In the genomic region with DNA sequence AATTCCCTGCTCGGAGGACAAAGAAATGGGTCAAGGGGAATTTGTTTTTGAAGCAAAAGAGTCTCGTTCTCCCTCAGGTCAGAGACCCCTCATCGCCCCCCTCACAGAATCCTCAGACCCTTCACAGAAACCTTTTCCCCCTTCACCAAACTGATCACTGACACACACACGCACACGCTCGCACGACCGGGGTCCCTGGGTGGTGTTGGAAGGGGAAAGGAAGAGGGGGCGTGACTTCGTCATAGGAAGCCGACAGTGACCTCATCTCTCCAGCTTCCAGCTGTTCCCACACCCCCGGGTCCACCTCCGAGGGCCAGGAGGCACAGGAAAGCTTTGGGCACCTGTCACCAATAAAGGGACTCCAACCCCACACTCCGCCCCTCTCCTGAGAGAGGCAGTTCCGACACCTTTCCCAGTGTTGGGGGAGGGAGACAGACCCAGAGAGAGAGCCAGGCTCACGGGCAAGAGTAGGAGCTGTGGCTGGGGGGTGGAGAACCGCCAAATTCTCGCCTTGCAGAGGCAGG, we compare ENCODE assay signal across 7 cellular contexts. TPM values are rescaled to one million over a fixed set of nuclear protein-coding genes. Genes with fewer than 3 reads are reported as not detected.
DNase-seq lines count a peak whose midpoint lies in the region; ATAC-seq and TF ChIP-seq lines count a peak whose summit lies in the region.

No MANE protein-coding gene starts in this region.

- H3K27ac ChIP-seq in GM23338 (ENCODE audit: low read depth) (no peak overlapping the region), duodenal mucosa (ENCODE audit: low read depth, low read length) (no peak overlapping the region)

- peaks cover 52% of the 10 kb centered on the region for H3K27me3 ChIP-seq in GM23338 (ENCODE audit: insufficient read depth)
- peaks cover 9 to 30% of the 10 kb centered on the region in 2 donors for H3K27me3 ChIP-seq in duodenal mucosa (ENCODE audit: control insufficient read depth in 1 of 2, insufficient read depth in 2 of 2, low read length in 2 of 2)

- H3K9me3 Mint-ChIP-seq in GM23338, result no peaks in the 10 kb centered on the region

- ATAC-seq in GM23338 (peak; percentile 10), omental fat pad (ENCODE audit: low FRiP score) (peak; percentile 17), HG03025 (IDR thresholded peaks at IDR 0.05; ENCODE audit: low FRiP score, unreplicated experiment) (no peak), HG02938 (IDR thresholded peaks at IDR 0.05; ENCODE audit: unreplicated experiment) (no peak)

- H3F3A ChIP-seq in GM23338 (replicated peaks; ENCODE audit: low read depth), result peaks cover 21% of the 10 kb centered on the region

- H3K4me1 ChIP-seq in GM23338 (ENCODE audit: insufficient read depth), result peaks cover 4% of the 10 kb centered on the region; the same call in 1 of the 2 replicates
- peaks cover 15 to 17% of the 10 kb centered on the region in 2 donors for H3K4me1 ChIP-seq in duodenal mucosa (ENCODE audit: control insufficient read depth in 1 of 2, insufficient read depth in 2 of 2, low read length in 2 of 2)

- no peaks in the 10 kb centered on the region for H3K36me3 ChIP-seq in GM23338 (ENCODE audit: insufficient read depth)
- H3K36me3 ChIP-seq in duodenal mucosa (ENCODE audit: control insufficient read depth in 1 of 2, insufficient read depth in 2 of 2, low read length in 2 of 2), result no peaks in the 10 kb centered on the region

- peak overlapping the region; percentile 37 to 60 for H3K9ac ChIP-seq in duodenal mucosa (ENCODE audit: low read depth in 1 of 2, low read length in 2 of 2)

- H3K4me1 Mint-ChIP-seq in GM23338, result peaks cover 12% of the 10 kb centered on the region; the same call in 2 of the 3 replicates

- peak overlapping the region; percentile 61; the same call in 1 of the 2 replicates for H3K27ac Mint-ChIP-seq in GM23338

- H3K36me3 Mint-ChIP-seq in GM23338 (ENCODE audit: low read depth), result no peaks in the 10 kb centered on the region

- DNase-seq in GM23338 (ENCODE audit: low spot score), result peak; percentile 74
- peak; percentile 34 for DNase-seq in NCI-H748 treated with DMSO at 0.1 percent for 48 hours (lab: John Stamatoyannopoulos, UW)
- no peak for DNase-seq in omental fat pad (ENCODE audit: low spot score)
- no peak for DNase-seq in stimulated activated CD4-positive, alpha-beta T cell treated with anti-CD3 and anti-CD28 coated beads, Interleukin-4, amount 100 ng/mL, for 4 hours

- peak overlapping the region; percentile 99 for H3K4me2 ChIP-seq in GM23338

- H3K4me3 Mint-ChIP-seq in GM23338, result no peak overlapping the region

- no peaks in the 10 kb centered on the region for H4K20me1 ChIP-seq in GM23338 (replicated peaks; ENCODE audit: insufficient read depth)

- H3K4me3 ChIP-seq in GM23338 (peak overlapping the region; percentile 90), duodenal mucosa (ENCODE audit: low read depth in 1 of 2, low read length in 2 of 2) (peak overlapping the region; percentile 54 to 70)

- no peaks in the 10 kb centered on the region for H3K79me2 ChIP-seq in GM23338 (replicated peaks; ENCODE audit: insufficient read depth)

- H3K9me3 ChIP-seq in duodenal mucosa (ENCODE audit: control insufficient read depth in 1 of 2, low read length in 2 of 2), result no peaks in the 10 kb centered on the region

- H2AFZ ChIP-seq in GM23338, result peak overlapping the region; percentile 99

- peaks cover 20% of the 10 kb centered on the region for H3K27me3 Mint-ChIP-seq in GM23338 (ENCODE audit: insufficient read depth, low read depth, poor library complexity)

- TF ChIP-seq CTCF in GM23338 (conservative IDR thresholded peaks at IDR 0.05; ENCODE audit: low read depth in 2 of 2) (no peak), omental fat pad (IDR thresholded peaks at IDR 0.05) (no peak)

- no peaks in the 10 kb centered on the region for H3K9me2 ChIP-seq in GM23338 (ENCODE audit: insufficient read depth)

TF ChIP-seq in GM23338, 12 proteins besides CTCF, POLR2A, EP300 and RAD21 (continues in another document):
- no peak for TF ChIP-seq STAT1 (IDR thresholded peaks at IDR 0.05; ENCODE audit: unreplicated experiment)
- TF ChIP-seq ZNF114 (CRISPR knock-in tag; IDR thresholded peaks at IDR 0.05), result no peak
- TF ChIP-seq NANOG (IDR thresholded peaks at IDR 0.05; ENCODE audit: borderline replicate concordance), result no peak
- no peak for TF ChIP-seq EZH2phosphoT487 (IDR thresholded peaks at IDR 0.05; ENCODE audit: unreplicated experiment)
- TF ChIP-seq ZNF331 (CRISPR knock-in tag; IDR thresholded peaks at IDR 0.05; ENCODE audit: low read depth), result no peak
- TF ChIP-seq, protein P1, sequence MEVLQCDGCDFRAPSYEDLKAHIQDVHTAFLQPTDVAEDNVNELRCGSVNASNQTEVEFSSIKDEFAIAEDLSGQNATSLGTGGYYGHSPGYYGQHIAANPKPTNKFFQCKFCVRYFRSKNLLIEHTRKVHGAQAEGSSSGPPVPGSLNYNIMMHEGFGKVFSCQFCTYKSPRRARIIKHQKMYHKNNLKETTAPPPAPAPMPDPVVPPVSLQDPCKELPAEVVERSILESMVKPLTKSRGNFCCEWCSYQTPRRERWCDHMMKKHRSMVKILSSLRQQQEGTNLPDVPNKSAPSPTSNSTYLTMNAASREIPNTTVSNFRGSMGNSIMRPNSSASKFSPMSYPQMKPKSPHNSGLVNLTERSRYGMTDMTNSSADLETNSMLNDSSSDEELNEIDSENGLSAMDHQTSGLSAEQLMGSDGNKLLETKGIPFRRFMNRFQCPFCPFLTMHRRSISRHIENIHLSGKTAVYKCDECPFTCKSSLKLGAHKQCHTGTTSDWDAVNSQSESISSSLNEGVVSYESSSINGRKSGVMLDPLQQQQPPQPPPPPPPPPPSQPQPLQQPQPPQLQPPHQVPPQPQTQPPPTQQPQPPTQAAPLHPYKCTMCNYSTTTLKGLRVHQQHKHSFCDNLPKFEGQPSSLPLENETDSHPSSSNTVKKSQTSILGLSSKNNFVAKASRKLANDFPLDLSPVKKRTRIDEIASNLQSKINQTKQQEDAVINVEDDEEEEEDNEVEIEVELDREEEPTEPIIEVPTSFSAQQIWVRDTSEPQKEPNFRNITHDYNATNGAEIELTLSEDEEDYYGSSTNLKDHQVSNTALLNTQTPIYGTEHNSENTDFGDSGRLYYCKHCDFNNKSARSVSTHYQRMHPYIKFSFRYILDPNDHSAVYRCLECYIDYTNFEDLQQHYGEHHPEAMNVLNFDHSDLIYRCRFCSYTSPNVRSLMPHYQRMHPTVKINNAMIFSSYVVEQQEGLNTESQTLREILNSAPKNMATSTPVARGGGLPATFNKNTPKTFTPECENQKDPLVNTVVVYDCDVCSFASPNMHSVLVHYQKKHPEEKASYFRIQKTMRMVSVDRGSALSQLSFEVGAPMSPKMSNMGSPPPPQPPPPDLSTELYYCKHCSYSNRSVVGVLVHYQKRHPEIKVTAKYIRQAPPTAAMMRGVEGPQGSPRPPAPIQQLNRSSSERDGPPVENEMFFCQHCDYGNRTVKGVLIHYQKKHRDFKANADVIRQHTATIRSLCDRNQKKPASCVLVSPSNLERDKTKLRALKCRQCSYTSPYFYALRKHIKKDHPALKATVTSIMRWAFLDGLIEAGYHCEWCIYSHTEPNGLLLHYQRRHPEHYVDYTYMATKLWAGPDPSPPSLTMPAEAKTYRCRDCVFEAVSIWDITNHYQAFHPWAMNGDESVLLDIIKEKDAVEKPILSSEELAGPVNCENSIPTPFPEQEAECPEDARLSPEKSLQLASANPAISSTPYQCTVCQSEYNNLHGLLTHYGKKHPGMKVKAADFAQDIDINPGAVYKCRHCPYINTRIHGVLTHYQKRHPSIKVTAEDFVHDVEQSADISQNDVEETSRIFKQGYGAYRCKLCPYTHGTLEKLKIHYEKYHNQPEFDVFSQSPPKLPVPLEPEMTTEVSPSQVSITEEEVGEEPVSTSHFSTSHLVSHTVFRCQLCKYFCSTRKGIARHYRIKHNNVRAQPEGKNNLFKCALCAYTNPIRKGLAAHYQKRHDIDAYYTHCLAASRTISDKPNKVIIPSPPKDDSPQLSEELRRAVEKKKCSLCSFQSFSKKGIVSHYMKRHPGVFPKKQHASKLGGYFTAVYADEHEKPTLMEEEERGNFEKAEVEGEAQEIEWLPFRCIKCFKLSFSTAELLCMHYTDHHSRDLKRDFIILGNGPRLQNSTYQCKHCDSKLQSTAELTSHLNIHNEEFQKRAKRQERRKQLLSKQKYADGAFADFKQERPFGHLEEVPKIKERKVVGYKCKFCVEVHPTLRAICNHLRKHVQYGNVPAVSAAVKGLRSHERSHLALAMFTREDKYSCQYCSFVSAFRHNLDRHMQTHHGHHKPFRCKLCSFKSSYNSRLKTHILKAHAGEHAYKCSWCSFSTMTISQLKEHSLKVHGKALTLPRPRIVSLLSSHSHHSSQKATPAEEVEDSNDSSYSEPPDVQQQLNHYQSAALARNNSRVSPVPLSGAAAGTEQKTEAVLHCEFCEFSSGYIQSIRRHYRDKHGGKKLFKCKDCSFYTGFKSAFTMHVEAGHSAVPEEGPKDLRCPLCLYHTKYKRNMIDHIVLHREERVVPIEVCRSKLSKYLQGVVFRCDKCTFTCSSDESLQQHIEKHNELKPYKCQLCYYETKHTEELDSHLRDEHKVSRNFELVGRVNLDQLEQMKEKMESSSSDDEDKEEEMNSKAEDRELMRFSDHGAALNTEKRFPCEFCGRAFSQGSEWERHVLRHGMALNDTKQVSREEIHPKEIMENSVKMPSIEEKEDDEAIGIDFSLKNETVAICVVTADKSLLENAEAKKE (CRISPR knock-in tag; IDR thresholded peaks at IDR 0.05), result no peak

RNA-seq across cellular contexts. Expression of a gene that starts 1.2 kb away (rescaled TPM):
- 5.3 and 9.0 TPM in 2 replicates for total RNA-seq in GM23338 (2014; rRNA removed; shearing (Covaris generic))
- polyA plus RNA-seq in GM23338 (2016; fragmentation: Nextera tagmentation; extraction: Ambion mirVana), result 5.9 and 8.3 TPM in 2 replicates
- 1 to 10 TPM in 3 of 4 donors, under 1 TPM in 1; 0.56 to 2.5 (median 1.4) TPM for total RNA-seq in omental fat pad

RNA-seq across cellular contexts. Expression of a gene that starts 41.6 kb away (rescaled TPM):
- total RNA-seq in GM23338 (2014; rRNA removed; shearing (Covaris generic)), result 28.7 and 31.0 TPM in 2 replicates
- 7.7 and 11.1 TPM in 2 replicates for polyA plus RNA-seq in GM23338 (2016; fragmentation: Nextera tagmentation; extraction: Ambion mirVana)
- total RNA-seq in omental fat pad, result 10 to 100 TPM in 3 of 4 donors, 1 to 10 TPM in 1; 8.7 to 12.5 (median 11.6) TPM

RNA-seq across cellular contexts. Expression of a gene that starts 41.7 kb away (rescaled TPM):
- total RNA-seq in GM23338 (2014; rRNA removed; shearing (Covaris generic)), result 108 and 152 TPM in 2 replicates
- polyA plus RNA-seq in GM23338 (2016; fragmentation: Nextera tagmentation; extraction: Ambion mirVana), result 139 and 156 TPM in 2 replicates
- total RNA-seq in omental fat pad, result 100 to 1,000 TPM; 677 to 996 (median 722) TPM

RNA-seq across cellular contexts. Expression of a gene that starts 56.3 kb away (rescaled TPM):
- 53.9 and 80.6 TPM in 2 replicates for total RNA-seq in GM23338 (2014; rRNA removed; shearing (Covaris generic))
- 17.6 and 19.7 TPM in 2 replicates for polyA plus RNA-seq in GM23338 (2016; fragmentation: Nextera tagmentation; extraction: Ambion mirVana)
- total RNA-seq in omental fat pad, result 10 to 100 TPM; 22.7 to 41.6 (median 23.6) TPM

Comparison
In these comparisons a context has a peak if more than half of its experiments do, and no peak if none do; other contexts are left out.
1. ATAC-seq: peak in GM23338 (single experiment) and omental fat pad (single experiment); none in HG03025 (single experiment) and HG02938 (single experiment).
2. DNase-seq: peak in GM23338 (single experiment) and NCI-H748 treated with DMSO at 0.1 percent for 48 hours (single experiment); none in omental fat pad (single experiment) and stimulated activated CD4-positive, alpha-beta T cell treated with anti-CD3 and anti-CD28 coated beads, Interleukin-4, amount 100 ng/mL, for 4 hours (0 of 2).